17 cellular contexts compared by ENCODE assay signal in genomic region chr10:7572435-7572834, GRCh38.
DNase-seq lines count a peak whose midpoint lies in the region; ATAC-seq, FAIRE-seq and TF ChIP-seq lines count a peak whose summit lies in the region.
"Had no signal": no experiment of that assay in that cellular context is flagged by ENCODE, and none has a peak within 500 bp of the region (broad histone marks: within the 10 kb centered on the region; RNA-seq: fewer than 3 reads in every experiment).

No MANE protein-coding gene starts in this region.

- no peak overlapping the region for H3K4me3 ChIP-seq in muscle layer of colon (ENCODE audit: low read depth in 1 of 2, low read length in 2 of 2)
- no peak overlapping the region for H3K4me3 ChIP-seq in endodermal cell (ENCODE audit: low read length)
- H3K4me3 ChIP-seq: esophagus squamous epithelium, stomach had no signal

- FAIRE-seq in HTR-8/SVneo (lab: Jason Lieb, UNC), result no peak

- H3K9me3 Mint-ChIP-seq in endodermal cell, result no peaks in the 10 kb centered on the region
- H3K9me3 Mint-ChIP-seq: activated CD8-positive, alpha-beta T cell treated with anti-CD3 and anti-CD28 coated beads for 36 hours; activated T-helper 17 cell treated with anti-CD3 and anti-CD28 coated beads, Interleukin-2, amount 50 U/mL, for 72 hours; memory B cell had no signal

- H3K27ac Mint-ChIP-seq in endodermal cell, result no peak overlapping the region
- H3K27ac Mint-ChIP-seq: activated CD8-positive, alpha-beta T cell treated with anti-CD3 and anti-CD28 coated beads for 36 hours; activated T-helper 17 cell treated with anti-CD3 and anti-CD28 coated beads, Interleukin-2, amount 50 U/mL, for 72 hours; memory B cell had no signal

- H3K36me3 Mint-ChIP-seq in endodermal cell (ENCODE audit: low read depth), result no peaks in the 10 kb centered on the region
- H3K36me3 Mint-ChIP-seq: memory B cell had no signal

- peak; percentile 51 for ATAC-seq in esophagus mucosa
- no peak for ATAC-seq in GM21515 (IDR thresholded peaks at IDR 0.05; ENCODE audit: unreplicated experiment)
- ATAC-seq: activated CD8-positive, alpha-beta T cell treated with anti-CD3 and anti-CD28 coated beads for 36 hours; activated T-helper 17 cell treated with anti-CD3 and anti-CD28 coated beads, Interleukin-2, amount 50 U/mL, for 72 hours; HCT116 had no signal

- TF ChIP-seq CTCF in endodermal cell (conservative IDR thresholded peaks at IDR 0.05), result no peak

- H3K27me3 ChIP-seq in muscle layer of colon (ENCODE audit: control insufficient read depth in 1 of 2, insufficient read depth in 2 of 2, low read length in 2 of 2) (no peaks in the 10 kb centered on the region), endodermal cell (ENCODE audit: control insufficient read depth, insufficient read depth, low read length, poor library complexity, severe bottlenecking) (no peaks in the 10 kb centered on the region)
- H3K27me3 ChIP-seq: esophagus squamous epithelium, stomach had no signal

- peaks cover 14% of the 10 kb centered on the region for H3K4me1 ChIP-seq in muscle layer of colon (ENCODE audit: insufficient read depth, low read length)
- no peaks in the 10 kb centered on the region for H3K4me1 ChIP-seq in endodermal cell (ENCODE audit: control insufficient read depth, insufficient read depth, low read length)

- no peaks in the 10 kb centered on the region for H3K4me1 Mint-ChIP-seq in endodermal cell
- H3K4me1 Mint-ChIP-seq: activated T-helper 17 cell treated with anti-CD3 and anti-CD28 coated beads, Interleukin-2, amount 50 U/mL, for 72 hours; memory B cell had no signal

- H3K9ac ChIP-seq in muscle layer of colon (ENCODE audit: low read length), result no peak overlapping the region
- no peak overlapping the region for H3K9ac ChIP-seq in endodermal cell (ENCODE audit: extremely low read depth, low read length, poor library complexity, severe bottlenecking)

- peak; percentile 63 for DNase-seq in AG20443 (ENCODE audit: low spot score)
- peak; percentile 10 for DNase-seq in HTR-8/SVneo (ENCODE audit: insufficient read length, low spot score)
- DNase-seq in endodermal cell, result no peak
- DNase-seq in NCI-H2171 (lab: John Stamatoyannopoulos, UW), result no peak
- no peak for DNase-seq in NCI-H345 treated with DMSO at 0.1 percent for 48 hours (lab: John Stamatoyannopoulos, UW; ENCODE audit: unreplicated experiment)
- DNase-seq: activated CD8-positive, alpha-beta T cell treated with anti-CD3 and anti-CD28 coated beads for 36 hours; cortex of kidney; DMS53; esophagus squamous epithelium; NK-92 treated with Interleukin-12 subunit alpha and Interleukin-12 subunit beta, amount 100 ng/mL, for 24 hours; stomach had no signal

- H3K36me3 ChIP-seq in muscle layer of colon (ENCODE audit: insufficient read depth, low read length) (peaks cover 62% of the 10 kb centered on the region), endodermal cell (ENCODE audit: control insufficient read depth, insufficient read depth, low read length) (no peaks in the 10 kb centered on the region)

- H3K27ac ChIP-seq in muscle layer of colon (ENCODE audit: low read depth, low read length), result peak overlapping the region; percentile 63
- no peak overlapping the region for H3K27ac ChIP-seq in endodermal cell (ENCODE audit: low read depth, low read length)

- no peaks in the 10 kb centered on the region for H3K27me3 Mint-ChIP-seq in endodermal cell (ENCODE audit: insufficient read depth)

- H3K9me3 ChIP-seq in muscle layer of colon (ENCODE audit: low read length), result no peaks in the 10 kb centered on the region
- no peaks in the 10 kb centered on the region for H3K9me3 ChIP-seq in endodermal cell (ENCODE audit: control insufficient read depth, low read length)
- H3K9me3 ChIP-seq: esophagus squamous epithelium, stomach had no signal

- H3K4me3 Mint-ChIP-seq in endodermal cell, result no peak overlapping the region
- H3K4me3 Mint-ChIP-seq: activated CD8-positive, alpha-beta T cell treated with anti-CD3 and anti-CD28 coated beads for 36 hours; activated T-helper 17 cell treated with anti-CD3 and anti-CD28 coated beads, Interleukin-2, amount 50 U/mL, for 72 hours; memory B cell had no signal

- WGBS in endodermal cell (ENCODE audit: insufficient coverage in 1 of 2, insufficient read length in 1 of 2), 2 experiments, result 96 to 100% methylated on average over 1 to 2 of the region's 2 CpGs

Comparison
In these comparisons a context has a peak if more than half of its experiments do, and no peak if none do; other contexts are left out.
1. DNase-seq: peak in AG20443 (single experiment) and HTR-8/SVneo (single experiment); none in endodermal cell (single experiment), NCI-H2171 (single experiment) and NCI-H345 treated with DMSO at 0.1 percent for 48 hours (single experiment).